ENCODE assay signal across 14 cellular contexts in the genomic region with DNA sequence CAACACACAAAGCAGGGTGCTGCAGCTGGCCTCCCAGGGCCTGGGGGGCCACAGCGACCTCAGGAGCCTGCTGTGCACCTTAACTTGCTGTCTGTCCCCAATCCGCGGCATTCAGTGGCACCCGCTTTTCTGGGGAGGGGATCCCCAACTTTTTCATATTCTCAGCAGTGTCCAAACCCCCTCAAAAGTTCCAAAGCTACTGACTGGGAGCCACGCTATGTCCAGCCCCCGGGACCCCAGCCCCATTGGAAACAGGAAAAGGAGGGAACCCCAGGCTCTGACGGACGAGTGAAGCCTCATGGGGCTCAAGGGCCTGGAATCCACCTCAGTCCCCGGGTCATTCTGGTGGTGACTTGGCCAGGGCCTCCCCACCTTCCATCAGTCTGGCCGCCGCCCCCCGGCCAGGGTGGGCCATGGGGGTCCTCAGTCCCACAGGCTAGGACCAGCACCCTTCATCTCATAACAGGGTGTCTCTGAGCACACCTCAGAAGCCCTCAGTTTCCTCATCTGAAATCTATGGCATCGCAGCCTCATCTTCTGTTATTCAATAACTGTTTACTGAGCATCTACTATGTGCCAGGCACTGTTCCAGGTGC.
A peak's percentile ranks its signal among the peaks of the same experiment; 100 is the strongest.
DNase-seq lines count a peak whose midpoint lies in the region; ATAC-seq and TF ChIP-seq lines count a peak whose summit lies in the region.
"Had no signal": no experiment of that assay in that cellular context is flagged by ENCODE, and none has a peak within 500 bp of the region (broad histone marks: within the 10 kb centered on the region; RNA-seq: fewer than 3 reads in every experiment).

No MANE protein-coding gene starts in this region.

- H3K27ac ChIP-seq in GM23248 (peak overlapping the region; percentile 98), adrenal gland (peak overlapping the region in 4 of 5 donors; percentile 1 to 71 (median 52)), substantia nigra (ENCODE audit: low read depth, low read length, poor library complexity, severe bottlenecking) (peak overlapping the region; percentile 22)
- H3K27ac ChIP-seq: neutrophil had no signal

- peaks cover 26% of the 10 kb centered on the region for H3F3A ChIP-seq in GM23248 (ENCODE audit: insufficient read depth)

- peak overlapping the region; percentile 86 for H3K9ac ChIP-seq in GM23248

- H3K4me3 Mint-ChIP-seq in mesothelial cell of epicardium, result no peak overlapping the region
- H3K4me3 Mint-ChIP-seq: activated CD8-positive, alpha-beta T cell treated with anti-CD3 and anti-CD28 coated beads, Interleukin-2, amount 10 ng/mL, durations not matched to agents 7 days and 5 days; CD14-positive monocyte had no signal

- no peaks in the 10 kb centered on the region for H3K27me3 Mint-ChIP-seq in mesothelial cell of epicardium (ENCODE audit: low read depth)

- intact Hi-C loops in adrenal gland (cut with DNase I), result no loop called here

- WGBS in GM23248 (ENCODE audit: low coverage in 1 of 2, low lambda C conversion rate in 2 of 2, missing lambda C conversion rate in 2 of 2), 2 experiments, result 91 to 93% methylated on average over 13 of the region's 13 CpGs
- 89 to 96% (median 94%) methylated on average over 10 to 13 of the region's 13 CpGs for WGBS in adrenal gland, 4 donors

- H3K4me3 ChIP-seq in GM23248 (no peak overlapping the region), adrenal gland (no peak overlapping the region)
- H3K4me3 ChIP-seq: lung, testis had no signal

- no peaks in the 10 kb centered on the region for H3K27me3 ChIP-seq in GM23248 (replicated peaks; ENCODE audit: insufficient read depth)
- no peaks in the 10 kb centered on the region for H3K27me3 ChIP-seq in adrenal gland
- H3K27me3 ChIP-seq: MG63, neutrophil, testis had no signal

- in situ Hi-C loops in GM23248 (cut with MboI), result no loop called here
- in situ Hi-C loops in KBM-7 (cut with MboI; ENCODE audit: low pct_unique_long_range_greater_than_20kb, low sequenced_read_pairs), result no loop called here

- DNase-seq in GM23248 (no peak), adrenal gland (no peak), mesothelial cell of epicardium (ENCODE audit: low spot score in 2 of 2, unreplicated experiment in 2 of 2) (no peak), substantia nigra (lab: John Stamatoyannopoulos, UW) (no peak), KBM-7 (no peak), NCI-H146 (lab: John Stamatoyannopoulos, UW) (no peak)
- DNase-seq: activated CD8-positive, alpha-beta T cell treated with anti-CD3 and anti-CD28 coated beads, Interleukin-2, amount 10 ng/mL, durations not matched to agents 7 days and 5 days; activated gamma-delta T cell treated with Interleukin-2 at 50 U/mL for 16 hours; testis had no signal

- peak overlapping the region; percentile 86 for H3K4me2 ChIP-seq in GM23248 (ENCODE audit: unreplicated experiment)

- H3K27ac Mint-ChIP-seq in mesothelial cell of epicardium, result peak overlapping the region; percentile 43
- H3K27ac Mint-ChIP-seq: activated CD8-positive, alpha-beta T cell treated with anti-CD3 and anti-CD28 coated beads, Interleukin-2, amount 10 ng/mL, durations not matched to agents 7 days and 5 days had no signal

- H3K9me3 ChIP-seq in GM23248 (ENCODE audit: low read depth) (no peaks in the 10 kb centered on the region), adrenal gland (replicated peaks in 1 of 3) (no peaks in the 10 kb centered on the region)
- H3K9me3 ChIP-seq: MG63, neutrophil, testis had no signal

- no peaks in the 10 kb centered on the region for H4K20me1 ChIP-seq in GM23248 (ENCODE audit: insufficient read depth)

- TF ChIP-seq CTCF in adrenal gland (IDR thresholded peaks at IDR 0.05) (no peak), mesothelial cell of epicardium (IDR thresholded peaks at IDR 0.05; ENCODE audit: unreplicated experiment) (no peak)

- no peaks in the 10 kb centered on the region for H3K36me3 ChIP-seq in GM23248 (ENCODE audit: low read depth)
- peaks cover 0 to 23% of the 10 kb centered on the region in 2 donors for H3K36me3 ChIP-seq in adrenal gland (replicated peaks in 1 of 2)

- peaks cover 38% of the 10 kb centered on the region for H3K4me1 ChIP-seq in GM23248 (ENCODE audit: insufficient read depth)
- H3K4me1 ChIP-seq in adrenal gland (replicated peaks in 1 of 2), result peaks cover 0 to 26% of the 10 kb centered on the region in 2 donors

- peaks cover 10% of the 10 kb centered on the region for H3K4me1 Mint-ChIP-seq in mesothelial cell of epicardium

- H3K36me3 Mint-ChIP-seq in mesothelial cell of epicardium, result peaks cover 24% of the 10 kb centered on the region

- peaks cover 25% of the 10 kb centered on the region for H3K79me2 ChIP-seq in GM23248 (ENCODE audit: insufficient read depth)

- H3K9me3 Mint-ChIP-seq in mesothelial cell of epicardium, result no peaks in the 10 kb centered on the region
- H3K9me3 Mint-ChIP-seq: CD14-positive monocyte had no signal

- no peak for ATAC-seq in HG03097 (IDR thresholded peaks at IDR 0.05; ENCODE audit: low FRiP score, unreplicated experiment)
- ATAC-seq: activated CD8-positive, alpha-beta T cell treated with anti-CD3 and anti-CD28 coated beads, Interleukin-2, amount 10 ng/mL, durations not matched to agents 7 days and 5 days had no signal

- no peak for TF ChIP-seq POLR2A in adrenal gland (IDR thresholded peaks at IDR 0.05)

- H3K9me2 ChIP-seq in GM23248 (ENCODE audit: insufficient read depth), result no peaks in the 10 kb centered on the region

- H2AFZ ChIP-seq in GM23248, result no peak overlapping the region

Comparison
In these comparisons a context has a peak if more than half of its experiments do, and no peak if none do; other contexts are left out.
1. H3K27ac ChIP-seq: peak in every context shown above with its lines; median percentile 98 in GM23248; 52 in adrenal gland; 22 in substantia nigra.